In genomic region chr15:98727115-98728040, GRCh38 we compare ENCODE assay signal across 9 cellular contexts.
DNase-seq lines count a peak whose midpoint lies in the region; ATAC-seq, FAIRE-seq and TF ChIP-seq lines count a peak whose summit lies in the region.
"Had no signal": no experiment of that assay in that cellular context is flagged by ENCODE, and none has a peak within 500 bp of the region (broad histone marks: within the 10 kb centered on the region; RNA-seq: fewer than 3 reads in every experiment).

No MANE protein-coding gene starts in this region.

- no peaks in the 10 kb centered on the region for H3K36me3 ChIP-seq in pancreas

- peaks cover 37 to 56% (median 51%) of the 10 kb centered on the region in 3 donors for H3K4me1 ChIP-seq in pancreas

- intact Hi-C loops in pancreas (cut with DNase I): no loop called here

- no peak for TF ChIP-seq CTCF in pancreas (IDR thresholded peaks at IDR 0.05)

- peak; percentile 98 for ATAC-seq in SK-N-SH treated with all-trans-retinoic acid at 6 μM for 48 hours
- ATAC-seq in pancreas: peak; percentile 78 to 90 (median 84)
- no peak for ATAC-seq in HG03520 (IDR thresholded peaks at IDR 0.05; ENCODE audit: unreplicated experiment)

- no peak for FAIRE-seq in pancreas (lab: Jason Lieb, UNC)

- peak overlapping the region; percentile 67 to 85 (median 82) for H3K27ac ChIP-seq in pancreas

- H3K4me3 ChIP-seq in pancreas: no peak overlapping the region

- H3K27me3 ChIP-seq in pancreas: no peaks in the 10 kb centered on the region

- no peaks in the 10 kb centered on the region for H3K9me3 ChIP-seq in pancreas

- WGBS in pancreas, 2 donors: 25 to 42% methylated on average over 20 of the region's 20 CpGs

- DNase-seq in COLO829 (ENCODE audit: low spot score) (peak; percentile 91), globus pallidus (ENCODE audit: low spot score) (peak; percentile 26), pancreas (peak; percentile 76 to 86 (median 83)), NCI-H1092 treated with DMSO at 0.1 percent for 48 hours (lab: John Stamatoyannopoulos, UW) (no peak), NCI-H2081 treated with DMSO at 0.1 percent for 48 hours (lab: John Stamatoyannopoulos, UW) (no peak), T-helper 1 cell (no peak)
- DNase-seq: activated naive CD8-positive, alpha-beta T cell treated with anti-CD3 and anti-CD28 coated beads, Interleukin-2, amount 10 ng/mL, durations not matched to agents 7 days and 5 days had no signal

TF ChIP-seq in SK-N-SH treated with all-trans-retinoic acid at 6 μM for 48 hours, 23 proteins besides CTCF, POLR2A, EP300 and RAD21:
- no peak for TF ChIP-seq CSRNP3 (CRISPR knock-in tag; IDR thresholded peaks at IDR 0.05)
- TF ChIP-seq ISL1 (CRISPR knock-in tag; IDR thresholded peaks at IDR 0.05): peak; percentile 61
- no peak for TF ChIP-seq ARNTL (CRISPR knock-in tag; IDR thresholded peaks at IDR 0.05; ENCODE audit: borderline replicate concordance, low read depth)
- peak; percentile 43; the same call in 1 of the 2 replicates for TF ChIP-seq CREB5 (CRISPR knock-in tag; IDR thresholded peaks at IDR 0.05; ENCODE audit: low read depth)
- no peak for TF ChIP-seq ESRRG (CRISPR knock-in tag; IDR thresholded peaks at IDR 0.05)
- TF ChIP-seq ZFP30 (CRISPR knock-in tag; IDR thresholded peaks at IDR 0.05): no peak
- peak; percentile 77; the same call in 1 of the 2 replicates for TF ChIP-seq CSDC2 (CRISPR knock-in tag; IDR thresholded peaks at IDR 0.05)
- 0 out of 2 replicates have a peak, but pooled peaks have one; percentile 44 for TF ChIP-seq ZFP3 (CRISPR knock-in tag; IDR thresholded peaks at IDR 0.05)
- 0 out of 2 replicates have a peak, but pooled peaks have one; percentile 45 for TF ChIP-seq ZC3H10 (CRISPR knock-in tag; IDR thresholded peaks at IDR 0.05)
TF ChIP-seq in SK-N-SH treated with all-trans-retinoic acid at 6 μM for 48 hours: peak in this region for 5.

Comparison
In these comparisons a context has a peak if more than half of its experiments do, and no peak if none do; other contexts are left out.
1. DNase-seq: peak in COLO829 (single experiment), globus pallidus (single experiment) and pancreas (6 of 6); none in NCI-H1092 treated with DMSO at 0.1 percent for 48 hours (single experiment), NCI-H2081 treated with DMSO at 0.1 percent for 48 hours (single experiment) and T-helper 1 cell (0 of 5).